Comparison of ENCODE assay signal across 29 cellular contexts in the genomic region with DNA sequence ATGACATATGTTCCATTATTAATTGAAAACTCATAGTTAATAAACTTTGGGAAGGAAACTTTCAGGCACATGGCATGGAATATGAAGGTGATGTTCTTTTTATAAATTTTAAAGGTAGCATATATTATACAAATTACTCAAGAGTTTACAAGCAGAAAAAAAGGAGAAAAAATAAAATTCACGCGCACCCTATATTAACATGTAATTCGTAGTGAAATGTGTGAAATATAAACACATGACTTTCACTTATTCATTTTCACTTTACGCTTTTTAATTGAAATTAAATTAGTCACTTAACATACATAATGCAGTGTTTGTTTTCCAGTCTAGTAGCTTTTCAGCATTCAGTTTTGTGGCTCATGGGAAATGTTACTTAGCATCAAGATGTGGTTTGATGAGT.
"Had no signal": no experiment of that assay in that cellular context is flagged by ENCODE, and none has a peak within 500 bp of the region (broad histone marks: within the 10 kb centered on the region; RNA-seq: fewer than 3 reads in every experiment).

No MANE protein-coding gene starts in this region.

- H3K9me3 ChIP-seq: stomach, suprapubic skin, testis, thoracic aorta, thyroid gland, tibial artery, tibial nerve, transverse colon, upper lobe of left lung, upper lobe of right lung, uterus, vagina had no signal

- H3K27me3 ChIP-seq: stomach, suprapubic skin, testis, thyroid gland, tibial artery, tibial nerve, transverse colon, upper lobe of left lung, upper lobe of right lung, uterus, vagina had no signal

- H3K4me1 ChIP-seq: stomach, suprapubic skin, testis, thyroid gland, tibial nerve, uterus, vagina had no signal

- H3K36me3 ChIP-seq: thoracic aorta, thyroid gland, uterus had no signal

- FAIRE-seq: urothelium cell line had no signal

- H3K9me3 Mint-ChIP-seq: stimulated activated effector memory CD8-positive, alpha-beta T cell treated with anti-CD3 and anti-CD28 coated beads, Interleukin-12 subunit alpha, Interleukin-12 subunit beta, amount 100 ng/mL, for 72 hours; stimulated activated memory B cell treated with anti-CD40 and anti-IgM and Interleukin-4, amounts not matched to agents 10 μg/mL and 1 μg/mL and 100 μg/mL, for 72 hours; stimulated activated naive B cell treated with anti-CD40 and anti-IgM and Interleukin-4, amounts not matched to agents 10 μg/mL and 1 μg/mL and 100 μg/mL, for 72 hours; stimulated activated naive CD8-positive, alpha-beta T cell treated with anti-CD3 and anti-CD28 coated beads, Interleukin-15, amount 100 ng/mL, for 72 hours; stimulated activated naive CD8-positive, alpha-beta T cell treated with anti-CD3 and anti-CD28 coated beads, Interleukin-15, Interleukin-2, amounts not matched to agents 100 ng/mL and 50 ng/mL, for 24 hours; type B pancreatic cell had no signal

- H3K27ac ChIP-seq: stomach, suprapubic skin, testis, thoracic aorta, thyroid gland, tibial artery, tibial nerve, transverse colon, upper lobe of left lung, upper lobe of right lung, uterus, vagina had no signal

- H3K4me1 Mint-ChIP-seq: stimulated activated memory B cell treated with anti-CD40 and anti-IgM and Interleukin-4, amounts not matched to agents 10 μg/mL and 1 μg/mL and 100 μg/mL, for 72 hours; stimulated activated naive B cell treated with anti-CD40 and anti-IgM and Interleukin-4, amounts not matched to agents 10 μg/mL and 1 μg/mL and 100 μg/mL, for 72 hours; stimulated activated naive CD8-positive, alpha-beta T cell treated with anti-CD3 and anti-CD28 coated beads, Interleukin-15, amount 100 ng/mL, for 72 hours had no signal

- H3K4me3 Mint-ChIP-seq: stimulated activated effector memory CD8-positive, alpha-beta T cell treated with anti-CD3 and anti-CD28 coated beads, Interleukin-12 subunit alpha, Interleukin-12 subunit beta, amount 100 ng/mL, for 72 hours; stimulated activated memory B cell treated with anti-CD40 and anti-IgM and Interleukin-4, amounts not matched to agents 10 μg/mL and 1 μg/mL and 100 μg/mL, for 72 hours; stimulated activated naive B cell treated with anti-CD40 and anti-IgM and Interleukin-4, amounts not matched to agents 10 μg/mL and 1 μg/mL and 100 μg/mL, for 72 hours; stimulated activated naive CD8-positive, alpha-beta T cell treated with anti-CD3 and anti-CD28 coated beads, Interleukin-15, amount 100 ng/mL, for 72 hours; stimulated activated naive CD8-positive, alpha-beta T cell treated with anti-CD3 and anti-CD28 coated beads, Interleukin-15, Interleukin-2, amounts not matched to agents 100 ng/mL and 50 ng/mL, for 24 hours; type B pancreatic cell had no signal

- ATAC-seq: stimulated activated effector memory CD8-positive, alpha-beta T cell treated with anti-CD3 and anti-CD28 coated beads, Interleukin-12 subunit alpha, Interleukin-12 subunit beta, amount 100 ng/mL, for 72 hours; stimulated activated memory B cell treated with anti-CD40 and anti-IgM and Interleukin-4, amounts not matched to agents 10 μg/mL and 1 μg/mL and 100 μg/mL, for 72 hours; stimulated activated naive B cell treated with anti-CD40 and anti-IgM and Interleukin-4, amounts not matched to agents 10 μg/mL and 1 μg/mL and 100 μg/mL, for 72 hours; stimulated activated naive CD8-positive, alpha-beta T cell treated with anti-CD3 and anti-CD28 coated beads, Interleukin-15, amount 100 ng/mL, for 72 hours; stimulated activated naive CD8-positive, alpha-beta T cell treated with anti-CD3 and anti-CD28 coated beads, Interleukin-15, Interleukin-2, amounts not matched to agents 100 U/mL and 50 U/mL, for 24 hours; upper lobe of right lung had no signal

- H3K4me3 ChIP-seq: stomach, suprapubic skin, testis, thoracic aorta, thyroid gland, tibial artery, tibial nerve, transverse colon, upper lobe of left lung, upper lobe of right lung, uterus, vagina had no signal

- H3K27ac Mint-ChIP-seq: stimulated activated effector memory CD8-positive, alpha-beta T cell treated with anti-CD3 and anti-CD28 coated beads, Interleukin-12 subunit alpha, Interleukin-12 subunit beta, amount 100 ng/mL, for 72 hours; stimulated activated memory B cell treated with anti-CD40 and anti-IgM and Interleukin-4, amounts not matched to agents 10 μg/mL and 1 μg/mL and 100 μg/mL, for 72 hours; stimulated activated naive B cell treated with anti-CD40 and anti-IgM and Interleukin-4, amounts not matched to agents 10 μg/mL and 1 μg/mL and 100 μg/mL, for 72 hours; stimulated activated naive CD8-positive, alpha-beta T cell treated with anti-CD3 and anti-CD28 coated beads, Interleukin-15, amount 100 ng/mL, for 72 hours; stimulated activated naive CD8-positive, alpha-beta T cell treated with anti-CD3 and anti-CD28 coated beads, Interleukin-15, Interleukin-2, amounts not matched to agents 100 ng/mL and 50 ng/mL, for 24 hours; type B pancreatic cell had no signal

- H3K27me3 Mint-ChIP-seq: stimulated activated memory B cell treated with anti-CD40 and anti-IgM and Interleukin-4, amounts not matched to agents 10 μg/mL and 1 μg/mL and 100 μg/mL, for 72 hours; stimulated activated naive B cell treated with anti-CD40 and anti-IgM and Interleukin-4, amounts not matched to agents 10 μg/mL and 1 μg/mL and 100 μg/mL, for 72 hours; stimulated activated naive CD8-positive, alpha-beta T cell treated with anti-CD3 and anti-CD28 coated beads, Interleukin-15, amount 100 ng/mL, for 72 hours; stimulated activated naive CD8-positive, alpha-beta T cell treated with anti-CD3 and anti-CD28 coated beads, Interleukin-15, Interleukin-2, amounts not matched to agents 100 ng/mL and 50 ng/mL, for 24 hours; type B pancreatic cell had no signal

- DNase-seq: stimulated activated CD4-positive, alpha-beta T cell treated with anti-CD3 and anti-CD28 coated beads, Interleukin-2, amount 100 ng/mL, for 48 hours; stimulated activated CD4-positive, alpha-beta T cell treated with anti-CD3 and anti-CD28 coated beads, Interleukin-4, amount 100 ng/mL, for 1 hour; stimulated activated CD4-positive, alpha-beta T cell treated with anti-CD3 and anti-CD28 coated beads, Interleukin-4, amount 100 ng/mL, for 24 hours; stimulated activated CD4-positive, alpha-beta T cell treated with anti-CD3 and anti-CD28 coated beads, Interleukin-4, amount 100 ng/mL, for 4 hours; stimulated activated CD8-positive, alpha-beta memory T cell treated with anti-CD3 and anti-CD28 coated beads, Interleukin-4, amount 100 ng/mL, for 48 hours; stimulated activated naive B cell treated with anti-CD40 and anti-IgM and Interleukin-4, amounts not matched to agents 10 μg/mL and 1 μg/mL and 100 μg/mL, for 72 hours; stimulated activated naive CD4-positive, alpha-beta T cell; stimulated activated naive CD4-positive, alpha-beta T cell treated with Interleukin-2 at 50 U/mL for 16 hours; stimulated activated naive CD8-positive, alpha-beta T cell treated with anti-CD3 and anti-CD28 coated beads, Interleukin-15, amount 100 ng/mL, for 72 hours; stimulated activated naive CD8-positive, alpha-beta T cell treated with anti-CD3 and anti-CD28 coated beads, Interleukin-15, Interleukin-2, amounts not matched to agents 100 U/mL and 50 U/mL, for 24 hours; stomach; substantia nigra; testis; thyroid gland; tibial artery; transverse colon; trophoblast cell; upper lobe of left lung; upper lobe of right lung; uterus had no signal
